ENCODE assay signal across 10 cellular contexts in the genomic region with DNA sequence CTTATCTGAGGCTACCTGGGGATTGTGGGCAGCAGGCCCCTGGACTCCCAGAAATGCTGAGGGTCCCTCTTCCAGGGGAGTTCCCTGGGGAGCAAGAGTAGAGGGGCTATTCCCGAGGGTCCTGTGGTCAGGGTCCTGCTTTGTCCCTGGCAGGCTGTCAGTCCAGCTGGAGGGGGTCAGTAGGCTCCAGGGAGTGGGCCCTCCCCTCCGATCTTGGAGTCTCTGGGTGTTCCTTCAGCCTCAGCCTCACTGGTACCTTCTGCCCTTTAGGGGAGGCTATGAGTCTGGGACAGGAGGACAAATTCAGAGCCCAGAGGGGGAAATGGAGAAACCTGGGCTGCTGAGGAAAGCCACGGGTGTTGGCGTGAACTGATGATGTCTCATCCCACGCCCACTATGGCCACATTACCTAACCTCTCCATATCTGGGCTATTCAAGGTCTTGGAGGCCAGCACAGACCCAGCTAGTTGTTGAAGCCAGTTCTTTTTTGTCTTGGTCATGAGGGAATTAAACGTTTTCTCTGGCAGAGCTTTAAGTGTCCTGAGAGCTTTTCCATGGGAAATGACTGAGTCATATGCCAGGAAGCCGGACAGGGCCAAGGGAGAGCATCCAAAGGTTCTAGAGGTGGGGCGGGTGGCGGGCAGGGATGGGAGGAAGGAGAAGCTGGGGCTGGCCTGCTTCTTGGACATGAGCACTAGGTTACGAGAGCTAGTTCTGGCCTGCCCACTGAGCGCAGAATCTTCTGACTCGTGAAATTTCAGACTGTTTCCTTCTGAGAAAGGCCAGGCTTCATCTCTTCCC. TPM values are rescaled to one million over a fixed set of nuclear protein-coding genes. Genes with fewer than 3 reads are reported as not detected.
DNase-seq lines count a peak whose midpoint lies in the region; ATAC-seq and TF ChIP-seq lines count a peak whose summit lies in the region.
"Had no signal": no experiment of that assay in that cellular context is flagged by ENCODE, and none has a peak within 500 bp of the region (broad histone marks: within the 10 kb centered on the region; RNA-seq: fewer than 3 reads in every experiment).

No MANE protein-coding gene starts in this region.

- ATAC-seq in T-cell (replicated peaks in 1 of 4) (no peak), GM18502 (IDR thresholded peaks at IDR 0.05; ENCODE audit: poor library complexity, unreplicated experiment) (no peak)

- H3K4me3 Mint-ChIP-seq in T-cell (no peak overlapping the region), nephron progenitor cell (no peak overlapping the region)

- CTCF ChIA-PET in T-cell (lab: Charles Lee): no interaction called here

- peaks cover 57% of the 10 kb centered on the region for H3K36me3 Mint-ChIP-seq in T-cell
- peaks cover 43% of the 10 kb centered on the region for H3K36me3 Mint-ChIP-seq in nephron progenitor cell (ENCODE audit: low read depth)

- H3K27me3 Mint-ChIP-seq in T-cell (no peaks in the 10 kb centered on the region), nephron progenitor cell (ENCODE audit: low read depth, poor library complexity) (peaks cover 5% of the 10 kb centered on the region)

- H3K27ac Mint-ChIP-seq in T-cell (peak overlapping the region; percentile 23 to 68), nephron progenitor cell (peak overlapping the region; percentile 30)

- peak; percentile 82 for DNase-seq in AG08395 (ENCODE audit: low spot score)
- no peak for DNase-seq in T-cell
- peak; percentile 89 for DNase-seq in fibroblast of gingiva (ENCODE audit: low read depth)
- no peak for DNase-seq in nephron progenitor cell
- DNase-seq in NCI-H2196 (lab: John Stamatoyannopoulos, UW; ENCODE audit: unreplicated experiment): no peak
- no peak for DNase-seq in kidney tubule cell (ENCODE audit: low spot score)
- no peak for DNase-seq in NK-92 (lab: John Stamatoyannopoulos, UW; ENCODE audit: unreplicated experiment)
- DNase-seq: DMS79 treated with DMSO at 0.1 percent for 48 hours, NCI-H526 treated with DMSO at 0.1 percent for 48 hours had no signal

- POLR2A ChIA-PET in T-cell (lab: Charles Lee): interaction anchor here in 1 of 2 donors (0.6 kb wide), 1 partner anchor 1096 kb away, joined by 3 read pairs; no protein-coding TSS in a partner anchor

- TF ChIP-seq CTCF in nephron progenitor cell (IDR thresholded peaks at IDR 0.05): no peak

- peaks cover 37 to 42% (median 38%) of the 10 kb centered on the region in 3 donors for H3K4me1 Mint-ChIP-seq in T-cell
- peaks cover 16% of the 10 kb centered on the region for H3K4me1 Mint-ChIP-seq in nephron progenitor cell

- H3K9me3 Mint-ChIP-seq in T-cell: no peaks in the 10 kb centered on the region
- no peaks in the 10 kb centered on the region for H3K9me3 Mint-ChIP-seq in nephron progenitor cell

RNA-seq across cellular contexts. Expression of gene CALHM2, which starts 6.2 kb away (rescaled TPM):
- total RNA-seq in T-cell: 10 to 100 TPM in 4 of 5 donors, 1 to 10 TPM in 1; 8.9 to 76.7 (median 46.8) TPM

RNA-seq across cellular contexts. Expression of gene CALHM1, which starts 12.7 kb away (rescaled TPM):
- total RNA-seq in T-cell: not detected

RNA-seq across cellular contexts. Expression of gene CALHM3, which starts 33.1 kb away (rescaled TPM):
- not detected for total RNA-seq in T-cell

RNA-seq across cellular contexts. Expression of gene NEURL1, which starts 47.5 kb away (rescaled TPM):
- 1 to 10 TPM in 1 of 5 donors, under 1 TPM in 4; 0.46 to 1.7 (median 0.84) TPM for total RNA-seq in T-cell

RNA-seq across cellular contexts. Expression of gene PDCD11, which starts 49.5 kb away (rescaled TPM):
- total RNA-seq in T-cell: 10 to 100 TPM; 24.0 to 53.3 (median 45.2) TPM

Comparison
In these comparisons a context has a peak if more than half of its experiments do, and no peak if none do; other contexts are left out.
1. DNase-seq: peak in AG08395 (single experiment) and fibroblast of gingiva (single experiment); none in T-cell (0 of 34), nephron progenitor cell (single experiment), NCI-H2196 (single experiment), kidney tubule cell (single experiment) and NK-92 (single experiment).